ENCODE assay signal across 8 cellular contexts in the genomic region with DNA sequence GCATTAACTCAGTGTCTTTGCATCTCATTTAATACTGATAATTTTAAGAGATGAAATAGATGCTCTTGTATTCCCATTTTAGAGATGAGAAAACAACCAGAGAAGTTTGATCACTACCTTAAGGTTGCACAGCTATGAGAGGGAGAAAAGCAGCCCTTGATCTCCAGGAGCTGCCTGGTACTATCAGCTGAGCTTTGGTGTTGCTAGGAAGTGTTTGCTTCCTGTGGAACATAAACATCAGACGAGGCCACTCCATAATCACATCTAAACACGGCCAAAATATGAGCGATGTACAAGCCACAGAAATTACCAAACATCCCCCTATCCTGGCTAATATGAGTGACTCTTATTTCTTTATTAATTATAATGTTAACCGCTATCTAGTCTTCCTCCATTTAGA. TPM values are rescaled to one million over a fixed set of nuclear protein-coding genes. Genes with fewer than 3 reads are reported as not detected.
A peak's percentile ranks its signal among the peaks of the same experiment; 100 is the strongest.
DNase-seq lines count a peak whose midpoint lies in the region; ATAC-seq and TF ChIP-seq lines count a peak whose summit lies in the region.

No MANE protein-coding gene starts in this region.

- H3K79me2 ChIP-seq in OCI-LY1 (ENCODE audit: insufficient read depth, low read length): no peaks in the 10 kb centered on the region

- ATAC-seq in GM18520 (IDR thresholded peaks at IDR 0.05; ENCODE audit: unreplicated experiment) (no peak), GM19351 (IDR thresholded peaks at IDR 0.05; ENCODE audit: unreplicated experiment) (no peak)

- no peaks in the 10 kb centered on the region for H4K20me1 ChIP-seq in OCI-LY1 (ENCODE audit: insufficient read depth, low read length)

- peak overlapping the region; percentile 63; the same call in 1 of the 2 replicates for H3K9ac ChIP-seq in OCI-LY1 (ENCODE audit: low read length)

- H3K36me3 ChIP-seq in GM06990 (ENCODE audit: control insufficient read depth, insufficient read depth, low read length): no peaks in the 10 kb centered on the region
- H3K36me3 ChIP-seq in OCI-LY1 (ENCODE audit: insufficient read depth, low read length): no peaks in the 10 kb centered on the region
- H3K36me3 ChIP-seq in ovary: no peaks in the 10 kb centered on the region
- H3K36me3 ChIP-seq in adrenal gland (replicated peaks in 1 of 2): no peaks in the 10 kb centered on the region

- DNase-seq in GM06990 (ENCODE audit: extremely low read depth, insufficient read length): no peak
- DNase-seq in dermis blood vessel endothelial cell: peak; percentile 70
- DNase-seq in ovary: no peak
- DNase-seq in NOMO-1 (lab: John Stamatoyannopoulos, UW; ENCODE audit: unreplicated experiment in 2 of 2): no peak
- no peak for DNase-seq in adrenal gland

- H2AFZ ChIP-seq in OCI-LY1 (ENCODE audit: low read length): peak overlapping the region; percentile 43

- no peak for TF ChIP-seq EP300 in ovary (IDR thresholded peaks at IDR 0.05)

- H3K4me2 ChIP-seq in OCI-LY1 (ENCODE audit: low read length): peak overlapping the region; percentile 73

- H3K27ac ChIP-seq in OCI-LY1 (ENCODE audit: low read depth, low read length, poor library complexity, severe bottlenecking) (no peak overlapping the region), ovary (no peak overlapping the region), adrenal gland (no peak overlapping the region)

- H3F3A ChIP-seq in OCI-LY1 (ENCODE audit: insufficient read depth, low read length): no peaks in the 10 kb centered on the region

- TF ChIP-seq CTCF in GM06990 (IDR thresholded peaks at IDR 0.05; ENCODE audit: insufficient read depth, low read length, poor library complexity, severe bottlenecking) (no peak), OCI-LY1 (IDR thresholded peaks at IDR 0.05; ENCODE audit: low read length) (no peak), ovary (IDR thresholded peaks at IDR 0.05) (no peak), adrenal gland (IDR thresholded peaks at IDR 0.05) (no peak)

- intact Hi-C loops in ovary (cut with DNase I) (no loop called here), adrenal gland (cut with DNase I) (no loop called here)

- 25 to 38% (median 30%) methylated on average over 4 of the region's 4 CpGs for WGBS in ovary, 3 donors
- WGBS in adrenal gland, 4 donors: 42 to 58% (median 47%) methylated on average over 4 of the region's 4 CpGs

- TF ChIP-seq POLR2A in ovary (IDR thresholded peaks at IDR 0.05) (no peak), adrenal gland (IDR thresholded peaks at IDR 0.05) (no peak)

- H3K27me3 ChIP-seq in GM06990 (replicated peaks; ENCODE audit: control insufficient read depth, insufficient read depth, low read length) (no peaks in the 10 kb centered on the region), OCI-LY1 (ENCODE audit: insufficient read depth, low read length) (no peaks in the 10 kb centered on the region), ovary (no peaks in the 10 kb centered on the region), adrenal gland (no peaks in the 10 kb centered on the region)

- H3K4me3 ChIP-seq in GM06990 (replicated peaks; ENCODE audit: low read depth, low read length) (peak overlapping the region; percentile 98; the same call in 1 of the 2 replicates), OCI-LY1 (ENCODE audit: low read depth, low read length, poor library complexity, severe bottlenecking) (peak overlapping the region; percentile 75), ovary (peak overlapping the region; percentile 76), adrenal gland (peak overlapping the region in 1 of 4 donors; percentile 68)

- H3K9me3 ChIP-seq in OCI-LY1 (ENCODE audit: low read length) (no peaks in the 10 kb centered on the region), ovary (no peaks in the 10 kb centered on the region), adrenal gland (replicated peaks in 1 of 3) (no peaks in the 10 kb centered on the region)

- H3K4me1 ChIP-seq in OCI-LY1 (ENCODE audit: insufficient read depth, low read length, severe bottlenecking): peaks cover 32% of the 10 kb centered on the region
- peaks cover 12% of the 10 kb centered on the region for H3K4me1 ChIP-seq in ovary (ENCODE audit: insufficient read depth)
- H3K4me1 ChIP-seq in adrenal gland (replicated peaks in 1 of 2): peaks cover 11 to 29% of the 10 kb centered on the region in 2 donors

- no peaks in the 10 kb centered on the region for H3K9me2 ChIP-seq in OCI-LY1 (ENCODE audit: low read depth, low read length)

RNA-seq across cellular contexts. Expression of a gene that starts 0.6 kb away (rescaled TPM):
- total RNA-seq in dermis blood vessel endothelial cell: 111 and 126 TPM in 2 replicates
- 10 to 100 TPM; 33.4 to 50.1 (median 40.8) TPM for total RNA-seq in ovary
- 10 to 100 TPM; 21.2 to 35.7 TPM for polyA plus RNA-seq in ovary
- total RNA-seq in adrenal gland: 10 to 100 TPM; 28.1 to 45.2 (median 34.9) TPM
- 10 to 100 TPM in 2 of 3 donors, 1 to 10 TPM in 1; 7.8 to 32.1 (median 15.6) TPM for polyA plus RNA-seq in adrenal gland

RNA-seq across cellular contexts. Expression of a gene that starts 11.5 kb away (rescaled TPM):
- total RNA-seq in dermis blood vessel endothelial cell (38.6 and 42.0 TPM in 2 replicates), ovary (10 to 100 TPM; 12.6 to 20.4 (median 15.9) TPM), adrenal gland (10 to 100 TPM; 33.8 to 99.2 (median 38.0) TPM)
- polyA plus RNA-seq in ovary (10 to 100 TPM; 18.3 to 28.3 TPM), adrenal gland (10 to 100 TPM; 11.7 to 53.8 (median 16.3) TPM)
